ENCODE assay signal across 8 cellular contexts in the genomic region with DNA sequence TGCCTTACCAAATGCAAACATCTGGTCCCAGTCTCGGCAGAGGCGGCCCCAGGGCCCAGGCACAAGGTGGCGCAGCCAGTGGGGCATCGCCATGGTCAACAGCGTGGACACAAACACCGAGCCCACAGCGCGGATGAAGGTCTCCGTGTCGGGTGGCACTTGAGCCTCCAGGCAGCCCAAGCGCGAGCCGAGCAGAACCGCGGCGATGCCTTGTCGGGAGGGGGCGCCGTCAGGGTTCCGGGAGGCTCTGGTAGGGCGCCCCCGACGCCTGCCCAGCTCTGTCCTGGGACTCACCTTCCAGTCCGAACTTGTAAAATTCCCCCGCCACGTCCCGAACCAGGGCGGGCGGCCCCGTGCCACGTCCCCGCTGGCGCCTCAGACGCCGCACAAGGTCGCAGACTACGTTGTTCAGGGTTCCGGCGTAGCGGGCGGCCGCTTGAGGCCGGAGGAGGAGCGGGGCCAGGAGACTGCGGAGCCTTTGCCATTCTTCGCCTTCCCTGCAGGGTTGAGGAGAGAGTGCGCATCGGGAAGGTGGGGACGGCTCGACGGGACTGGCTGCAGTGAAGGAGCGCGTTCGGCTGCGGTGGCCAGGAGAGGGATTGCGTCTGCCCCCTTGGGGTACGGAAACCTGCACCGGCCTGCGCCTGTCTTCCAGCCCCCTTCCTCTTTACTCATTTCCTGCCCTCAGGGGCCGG. TPM values are rescaled to one million over a fixed set of nuclear protein-coding genes. Genes with fewer than 3 reads are reported as not detected.
A peak's percentile ranks its signal among the peaks of the same experiment; 100 is the strongest.
DNase-seq lines count a peak whose midpoint lies in the region; ATAC-seq and TF ChIP-seq lines count a peak whose summit lies in the region.

No MANE protein-coding gene starts in this region.

- H3K27ac ChIP-seq in HL-60 (replicated peaks) (no peak overlapping the region), muscle layer of colon (ENCODE audit: low read depth, low read length) (no peak overlapping the region), urinary bladder (ENCODE audit: low read depth) (no peak overlapping the region)

- H3K36me3 ChIP-seq in muscle layer of colon (ENCODE audit: insufficient read depth, low read length) (peaks cover 5% of the 10 kb centered on the region), urinary bladder (ENCODE audit: insufficient read depth) (no peaks in the 10 kb centered on the region)

- WGBS in urinary bladder, result 1% methylated on average over 60 of the region's 60 CpGs

- no peak for DNase-seq in AG09319 (ENCODE audit: extremely low read depth, low read depth)
- DNase-seq in HL-60 (ENCODE audit: low read depth in 1 of 2, low spot score in 1 of 2), result peak in 1 of 2 experiments; percentile 34
- peak; percentile 31 for DNase-seq in activated CD4-positive, alpha-beta T cell treated with anti-CD3 and anti-CD28 coated beads for 1 hour
- DNase-seq in effector CD8-positive, alpha-beta T cell (lab: John Stamatoyannopoulos, UW), result peak; percentile 15
- DNase-seq in epidermal melanocyte (ENCODE audit: insufficient read length, low spot score), result no peak

- peak; percentile 64 for ATAC-seq in GM19025 (IDR thresholded peaks at IDR 0.05; ENCODE audit: low read depth, unreplicated experiment)

- no peaks in the 10 kb centered on the region for H3K9me3 ChIP-seq in muscle layer of colon (ENCODE audit: low read length)

- H3K4me1 ChIP-seq in muscle layer of colon (ENCODE audit: insufficient read depth, low read length) (peaks cover 29% of the 10 kb centered on the region), urinary bladder (ENCODE audit: insufficient read depth) (no peaks in the 10 kb centered on the region)

- H3K9ac ChIP-seq in muscle layer of colon (ENCODE audit: low read length), result no peak overlapping the region

- H3K27me3 ChIP-seq in HL-60 (ENCODE audit: insufficient read depth, poor library complexity, severe bottlenecking), result peaks cover 28% of the 10 kb centered on the region
- H3K27me3 ChIP-seq in muscle layer of colon (ENCODE audit: control insufficient read depth in 1 of 2, insufficient read depth in 2 of 2, low read length in 2 of 2), result peaks cover 40 to 52% of the 10 kb centered on the region in 2 donors

- peak overlapping the region; percentile 19 for H3K4me3 ChIP-seq in HL-60 (replicated peaks; ENCODE audit: insufficient read depth, low read length)
- peak overlapping the region; percentile 1 to 46 for H3K4me3 ChIP-seq in muscle layer of colon (ENCODE audit: low read depth in 1 of 2, low read length in 2 of 2)
- peak overlapping the region; percentile 15 for H3K4me3 ChIP-seq in urinary bladder (ENCODE audit: low read depth, low read length)

- TF ChIP-seq CTCF in AG09319 (IDR thresholded peaks at IDR 0.05; ENCODE audit: low read depth, low read length), result peak; percentile 37
- no peak for TF ChIP-seq CTCF in HL-60 (IDR thresholded peaks at IDR 0.05; ENCODE audit: insufficient read depth, low read length)

RNA-seq across cellular contexts. Expression of a gene that starts 1.7 kb away (rescaled TPM):
- 0.16 TPM for total RNA-seq in urinary bladder
- polyA plus RNA-seq in urinary bladder, result 0.57 TPM

RNA-seq across cellular contexts. Expression of a gene that starts 6.8 kb away (rescaled TPM):
- 4.9 TPM for total RNA-seq in urinary bladder
- 16.1 TPM for polyA plus RNA-seq in urinary bladder

RNA-seq across cellular contexts. Expression of a gene that starts 7.3 kb away (rescaled TPM):
- 11.9 TPM for total RNA-seq in urinary bladder
- 9.7 TPM for polyA plus RNA-seq in urinary bladder

RNA-seq across cellular contexts. Expression of a gene that starts 10.2 kb away (rescaled TPM):
- total RNA-seq in urinary bladder, result 4.0 TPM
- polyA plus RNA-seq in urinary bladder, result 12.2 TPM

RNA-seq across cellular contexts. Expression of a gene that starts 13.0 kb away (rescaled TPM):
- total RNA-seq in urinary bladder, result 71.7 TPM
- 89.9 TPM for polyA plus RNA-seq in urinary bladder

Comparison
In these comparisons a context has a peak if more than half of its experiments do, and no peak if none do; other contexts are left out.
1. DNase-seq: peak in activated CD4-positive, alpha-beta T cell treated with anti-CD3 and anti-CD28 coated beads for 1 hour (single experiment) and effector CD8-positive, alpha-beta T cell (single experiment); none in AG09319 (single experiment) and epidermal melanocyte (single experiment).
2. Peak in every context shown above with its lines, with median percentiles within 50 percentile points of each other: H3K4me3 ChIP-seq.